ENCODE assay signal across 10 cellular contexts in genomic region chr9:137275937-137276756, GRCh38. TPM values are rescaled to one million over a fixed set of nuclear protein-coding genes. Genes with fewer than 3 reads are reported as not detected.
DNase-seq lines count a peak whose midpoint lies in the region; ATAC-seq and TF ChIP-seq lines count a peak whose summit lies in the region.
"Had no signal": no experiment of that assay in that cellular context is flagged by ENCODE, and none has a peak within 500 bp of the region (broad histone marks: within the 10 kb centered on the region; RNA-seq: fewer than 3 reads in every experiment).

No MANE protein-coding gene starts in this region.

- ATAC-seq in stimulated activated naive CD8-positive, alpha-beta T cell treated with anti-CD3 and anti-CD28 coated beads, Interleukin-15, amount 100 ng/mL, for 72 hours: no peak
- ATAC-seq in stimulated activated naive CD8-positive, alpha-beta T cell treated with anti-CD3 and anti-CD28 coated beads, Interleukin-15, Interleukin-2, amounts not matched to agents 100 U/mL and 50 U/mL, for 24 hours: no peak
- ATAC-seq in natural killer cell: no peak
- no peak for ATAC-seq in GM19395 (IDR thresholded peaks at IDR 0.05; ENCODE audit: unreplicated experiment)

- intact Hi-C loops in natural killer cell (cut with micrococcal nuclease): no loop called here

- H3K4me3 Mint-ChIP-seq in stimulated activated naive CD8-positive, alpha-beta T cell treated with anti-CD3 and anti-CD28 coated beads, Interleukin-15, amount 100 ng/mL, for 72 hours: peak overlapping the region; percentile 79 to 88
- H3K4me3 Mint-ChIP-seq in natural killer cell: peak overlapping the region; percentile 96

- peaks cover 43% of the 10 kb centered on the region for H3K4me1 Mint-ChIP-seq in stimulated activated naive CD8-positive, alpha-beta T cell treated with anti-CD3 and anti-CD28 coated beads, Interleukin-15, amount 100 ng/mL, for 72 hours
- peaks cover 7 to 39% of the 10 kb centered on the region in 2 donors for H3K4me1 Mint-ChIP-seq in natural killer cell

- no peak for DNase-seq in stimulated activated naive CD8-positive, alpha-beta T cell treated with anti-CD3 and anti-CD28 coated beads, Interleukin-15, amount 100 ng/mL, for 72 hours
- DNase-seq in stimulated activated naive CD8-positive, alpha-beta T cell treated with anti-CD3 and anti-CD28 coated beads, Interleukin-15, Interleukin-2, amounts not matched to agents 100 U/mL and 50 U/mL, for 24 hours: no peak
- DNase-seq in coronary artery (ENCODE audit: low spot score) (no peak), natural killer cell (no peak), NCI-H69 (lab: John Stamatoyannopoulos, UW) (no peak), NCI-H748 (lab: John Stamatoyannopoulos, UW; ENCODE audit: unreplicated experiment) (no peak)
- DNase-seq in stimulated activated naive CD4-positive, alpha-beta T cell (lab: John Stamatoyannopoulos, UW): no peak
- DNase-seq: CD4-positive, alpha-beta memory T cell had no signal

- peak overlapping the region; percentile 8 to 85 for H3K27ac ChIP-seq in coronary artery

- peaks cover 21% of the 10 kb centered on the region for H3K27me3 Mint-ChIP-seq in stimulated activated naive CD8-positive, alpha-beta T cell treated with anti-CD3 and anti-CD28 coated beads, Interleukin-15, amount 100 ng/mL, for 72 hours
- no peaks in the 10 kb centered on the region for H3K27me3 Mint-ChIP-seq in natural killer cell (ENCODE audit: low read depth in 2 of 2)

- H3K36me3 Mint-ChIP-seq in natural killer cell: no peaks in the 10 kb centered on the region

- no peaks in the 10 kb centered on the region for H3K9me3 Mint-ChIP-seq in stimulated activated naive CD8-positive, alpha-beta T cell treated with anti-CD3 and anti-CD28 coated beads, Interleukin-15, amount 100 ng/mL, for 72 hours
- H3K9me3 Mint-ChIP-seq in natural killer cell: no peaks in the 10 kb centered on the region
- H3K9me3 Mint-ChIP-seq: CD4-positive, alpha-beta memory T cell had no signal

- no peak overlapping the region for H3K27ac Mint-ChIP-seq in stimulated activated naive CD8-positive, alpha-beta T cell treated with anti-CD3 and anti-CD28 coated beads, Interleukin-15, amount 100 ng/mL, for 72 hours
- H3K27ac Mint-ChIP-seq in natural killer cell: peak overlapping the region; percentile 72 to 91

- H3K4me3 ChIP-seq in coronary artery: peak overlapping the region; percentile 67

- TF ChIP-seq CTCF in coronary artery (IDR thresholded peaks at IDR 0.05) (no peak), natural killer cell (IDR thresholded peaks at IDR 0.05) (no peak)

RNA-seq across cellular contexts. Expression of gene TOR4A, which starts 1.4 kb away (rescaled TPM):
- total RNA-seq in natural killer cell: 10 to 100 TPM; 16.3 to 24.6 (median 19.2) TPM

RNA-seq across cellular contexts. Expression of gene NELFB, which starts 21.0 kb away (rescaled TPM):
- total RNA-seq in natural killer cell: 10 to 100 TPM; 42.9 to 53.8 (median 52.6) TPM

RNA-seq across cellular contexts. Expression of gene STPG3, which starts 25.1 kb away (rescaled TPM):
- not detected for total RNA-seq in natural killer cell
- total RNA-seq: CD4-positive, alpha-beta memory T cell; RPMI7951 had no signal

RNA-seq across cellular contexts. Expression of gene NRARP, which starts 25.9 kb away (rescaled TPM):
- total RNA-seq in natural killer cell: 1 to 10 TPM in 2 of 3 donors, under 1 TPM in 1; 0.88 to 2.3 (median 1.2) TPM

RNA-seq across cellular contexts. Expression of gene TUBB4B, which starts 35.1 kb away (rescaled TPM):
- 100 to 1,000 TPM in 1 of 3 donors, 10 to 100 TPM in 2; 84.4 to 121 (median 93.9) TPM for total RNA-seq in natural killer cell

Comparison
In these comparisons a context has a peak if more than half of its experiments do, and no peak if none do; other contexts are left out.
1. H3K27ac Mint-ChIP-seq: peak in natural killer cell (2 of 2); none in stimulated activated naive CD8-positive, alpha-beta T cell treated with anti-CD3 and anti-CD28 coated beads, Interleukin-15, amount 100 ng/mL, for 72 hours (0 of 2).